14 cellular contexts compared by ENCODE assay signal in genomic region chr5:57735754-57736153, GRCh38.
DNase-seq lines count a peak whose midpoint lies in the region; ATAC-seq and TF ChIP-seq lines count a peak whose summit lies in the region.
"Had no signal": no experiment of that assay in that cellular context is flagged by ENCODE, and none has a peak within 500 bp of the region (broad histone marks: within the 10 kb centered on the region; RNA-seq: fewer than 3 reads in every experiment).

No MANE protein-coding gene starts in this region.

- H3K4me3 Mint-ChIP-seq in HFFc6, result peak overlapping the region; percentile 74
- H3K4me3 Mint-ChIP-seq: activated B cell treated with CpG ODN at 0.5 μM for 24 hours had no signal

- TF ChIP-seq POLR2A in suprapubic skin (IDR thresholded peaks at IDR 0.05), result no peak

- peak overlapping the region; percentile 92 for H3K27ac Mint-ChIP-seq in HFFc6
- H3K27ac Mint-ChIP-seq: activated B cell treated with CpG ODN at 0.5 μM for 24 hours had no signal

- ATAC-seq in GM21786 (IDR thresholded peaks at IDR 0.05; ENCODE audit: unreplicated experiment), result no peak

- DNase-seq in HFFc6, result peak; percentile 83
- DNase-seq in amniotic stem cell (lab: John Stamatoyannopoulos, UW), result peak; percentile 64
- DNase-seq in glomerular visceral epithelial cell (ENCODE audit: extremely low spot score), result peak; percentile 94
- no peak for DNase-seq in suprapubic skin (ENCODE audit: low spot score in 2 of 2)
- DNase-seq in NCI-H1436 treated with DMSO at 0.1 percent for 48 hours (lab: John Stamatoyannopoulos, UW), result no peak
- no peak for DNase-seq in NOMO-1 (lab: John Stamatoyannopoulos, UW; ENCODE audit: unreplicated experiment in 2 of 2)
- no peak for DNase-seq in middle frontal gyrus (ENCODE audit: extremely low spot score, low spot score)
- DNase-seq: activated B cell treated with CpG ODN at 0.5 μM for 24 hours, activated gamma-delta T cell, DND-41, left ventricle myocardium superior, NCI-H1417 treated with DMSO at 0.1 percent for 48 hours had no signal

- no peak for TF ChIP-seq EP300 in suprapubic skin (IDR thresholded peaks at IDR 0.05)

- H3K27me3 ChIP-seq in suprapubic skin, result no peaks in the 10 kb centered on the region

- H3K27ac ChIP-seq in suprapubic skin, result peak overlapping the region; percentile 58

- H3K27me3 Mint-ChIP-seq in HFFc6 (ENCODE audit: insufficient read depth), result no peaks in the 10 kb centered on the region; the same call in 1 of the 2 replicates
- H3K27me3 Mint-ChIP-seq: activated B cell treated with CpG ODN at 0.5 μM for 24 hours had no signal

- H3K9me3 Mint-ChIP-seq in HFFc6, result no peaks in the 10 kb centered on the region
- H3K9me3 Mint-ChIP-seq: activated B cell treated with CpG ODN at 0.5 μM for 24 hours had no signal

- no peaks in the 10 kb centered on the region for H3K9me3 ChIP-seq in suprapubic skin
- H3K9me3 ChIP-seq: HAP-1 had no signal

- no peak for TF ChIP-seq CTCF in HFFc6 (IDR thresholded peaks at IDR 0.05)
- no peak for TF ChIP-seq CTCF in suprapubic skin (IDR thresholded peaks at IDR 0.05)

- peaks cover 56% of the 10 kb centered on the region for H3K4me1 Mint-ChIP-seq in HFFc6 (ENCODE audit: low read depth)
- H3K4me1 Mint-ChIP-seq: activated B cell treated with CpG ODN at 0.5 μM for 24 hours had no signal

- H3K36me3 Mint-ChIP-seq in HFFc6 (ENCODE audit: low read depth), result no peaks in the 10 kb centered on the region

- H3K4me3 ChIP-seq in suprapubic skin, result no peak overlapping the region
- H3K4me3 ChIP-seq: HAP-1 had no signal

- H3K4me1 ChIP-seq in suprapubic skin, result no peaks in the 10 kb centered on the region
- H3K4me1 ChIP-seq: HAP-1 had no signal

- no peaks in the 10 kb centered on the region for H3K36me3 ChIP-seq in suprapubic skin
- H3K36me3 ChIP-seq: HAP-1 had no signal

- 29% methylated on average over 2 of the region's 2 CpGs for WGBS in suprapubic skin

Comparison
In these comparisons a context has a peak if more than half of its experiments do, and no peak if none do; other contexts are left out.
1. DNase-seq: peak in HFFc6 (single experiment), amniotic stem cell (single experiment) and glomerular visceral epithelial cell (single experiment); none in suprapubic skin (0 of 2), NCI-H1436 treated with DMSO at 0.1 percent for 48 hours (single experiment), NOMO-1 (0 of 2) and middle frontal gyrus (single experiment).